In genomic region chr7:106598663-106599342, GRCh38 we compare ENCODE assay signal across 8 cellular contexts.
DNase-seq lines count a peak whose midpoint lies in the region; ATAC-seq and TF ChIP-seq lines count a peak whose summit lies in the region.

No MANE protein-coding gene starts in this region.

- H3K27ac ChIP-seq in heart left ventricle = peak overlapping the region in 6 of 12 donors; percentile 2 to 50 (median 26)
- no peak overlapping the region for H3K27ac ChIP-seq in aorta (ENCODE audit: low read depth in 1 of 2, low read length in 2 of 2)

- TF ChIP-seq POLR2A in heart left ventricle (IDR thresholded peaks at IDR 0.05) = no peak

- peak; percentile 82 for DNase-seq in ELR (ENCODE audit: low read depth)
- peak; percentile 82 to 92 for DNase-seq in HAP-1 (ENCODE audit: low spot score in 2 of 2)
- peak; percentile 70 for DNase-seq in LoVo (ENCODE audit: low spot score)
- DNase-seq in SK-MEL-5 (ENCODE audit: low read depth, low spot score) = peak; percentile 99
- DNase-seq in activated naive CD4-positive, alpha-beta T cell treated with anti-CD3 and anti-CD28 coated beads, Interleukin-2, amount 50 U/mL, for 16 hours = peak; percentile 67
- DNase-seq in heart left ventricle = peak; percentile 61 to 75 (median 71)
- peak; percentile 66 for DNase-seq in retina
- peak in 1 of 2 donors; percentile 73 for DNase-seq in aorta

- ATAC-seq in heart left ventricle = peak; percentile 93 to 97 (median 96)
- peak; percentile 63 for ATAC-seq in aorta (ENCODE audit: low FRiP score)

- H3K4me3 ChIP-seq in HAP-1 = no peak overlapping the region
- H3K4me3 ChIP-seq in heart left ventricle = peak overlapping the region in 11 of 12 donors; percentile 17 to 63 (median 47)
- H3K4me3 ChIP-seq in aorta (ENCODE audit: low read length in 2 of 2) = peak overlapping the region in 1 of 2 donors; percentile 24

- intact Hi-C loops in heart left ventricle (cut with DNase I) = loop anchor here in 1 of 10 donors (10.0 kb wide), 1 partner anchor 64 kb away; no protein-coding TSS in a partner anchor
- intact Hi-C loops in aorta (cut with DNase I) = no loop called here

- in situ Hi-C loops in HAP-1 (cut with MboI; ENCODE audit: low sequenced_read_pairs) (no loop called here), SK-MEL-5 (cut with HindIII; ENCODE audit: low pct_unique_long_range_greater_than_20kb, low sequenced_read_pairs) (no loop called here)

- no peak for TF ChIP-seq CTCF in heart left ventricle (IDR thresholded peaks at IDR 0.05)

- H3K4me1 ChIP-seq in HAP-1 (peaks cover 25% of the 10 kb centered on the region), heart left ventricle (peaks cover 0 to 12% (median 0%) of the 10 kb centered on the region in 12 donors), aorta (ENCODE audit: control insufficient read depth in 1 of 2, insufficient read depth in 2 of 2, low read length in 2 of 2) (no peaks in the 10 kb centered on the region)

- no peaks in the 10 kb centered on the region for H3K27me3 ChIP-seq in HAP-1 (ENCODE audit: low read depth)
- no peaks in the 10 kb centered on the region for H3K27me3 ChIP-seq in heart left ventricle
- no peaks in the 10 kb centered on the region for H3K27me3 ChIP-seq in aorta (ENCODE audit: control insufficient read depth in 1 of 2, insufficient read depth in 2 of 2, low read length in 1 of 2)

- no peaks in the 10 kb centered on the region for H3K9me3 ChIP-seq in HAP-1
- peaks cover 0 to 5% (median 0%) of the 10 kb centered on the region in 12 donors for H3K9me3 ChIP-seq in heart left ventricle
- H3K9me3 ChIP-seq in aorta (ENCODE audit: control insufficient read depth, low read length) = peaks cover 3% of the 10 kb centered on the region

- WGBS in heart left ventricle, 4 donors = 4 to 10% (median 6%) methylated on average over 6 of the region's 6 CpGs
- 9 to 18% methylated on average over 6 of the region's 6 CpGs for WGBS in aorta, 2 donors

- H3K36me3 ChIP-seq in HAP-1 (replicated peaks) (no peaks in the 10 kb centered on the region), heart left ventricle (no peaks in the 10 kb centered on the region), aorta (ENCODE audit: control insufficient read depth in 1 of 2, insufficient read depth in 2 of 2, low read length in 1 of 2) (no peaks in the 10 kb centered on the region)
